8 cellular contexts compared by ENCODE assay signal in genomic region chr16:28863929-28864886, GRCh38. TPM values are rescaled to one million over a fixed set of nuclear protein-coding genes. Genes with fewer than 3 reads are reported as not detected.
A peak's percentile ranks its signal among the peaks of the same experiment; 100 is the strongest.
DNase-seq lines count a peak whose midpoint lies in the region; ATAC-seq and TF ChIP-seq lines count a peak whose summit lies in the region.

No MANE protein-coding gene starts in this region.

- H3K4me1 Mint-ChIP-seq in activated T-cell treated with anti-CD3 and anti-CD28 coated beads, Interleukin-2, amount 50 U/mL, for 72 hours (ENCODE audit: low read depth): peaks cover 33% of the 10 kb centered on the region
- H3K4me1 Mint-ChIP-seq in neural crest cell: peaks cover 23% of the 10 kb centered on the region

- ATAC-seq in activated T-cell treated with anti-CD3 and anti-CD28 coated beads, Interleukin-2, amount 50 U/mL, for 72 hours (replicated peaks in 1 of 2): no peak
- no peak for ATAC-seq in HG03457 (IDR thresholded peaks at IDR 0.05; ENCODE audit: unreplicated experiment)

- peaks cover 2 to 4% of the 10 kb centered on the region in 2 donors for H3K36me3 Mint-ChIP-seq in activated T-cell treated with anti-CD3 and anti-CD28 coated beads, Interleukin-2, amount 50 U/mL, for 72 hours (ENCODE audit: insufficient read depth in 2 of 2)
- H3K36me3 Mint-ChIP-seq in neural crest cell (ENCODE audit: low read depth): peaks cover 5% of the 10 kb centered on the region

- no peaks in the 10 kb centered on the region for H3K9me3 Mint-ChIP-seq in activated T-cell treated with anti-CD3 and anti-CD28 coated beads, Interleukin-2, amount 50 U/mL, for 72 hours
- no peaks in the 10 kb centered on the region for H3K9me3 Mint-ChIP-seq in neural crest cell

- peak overlapping the region; percentile 52 for H3K27ac Mint-ChIP-seq in activated T-cell treated with anti-CD3 and anti-CD28 coated beads, Interleukin-2, amount 50 U/mL, for 72 hours
- peak overlapping the region; percentile 100 for H3K27ac Mint-ChIP-seq in neural crest cell (ENCODE audit: unreplicated experiment)

- peak overlapping the region; percentile 91 to 95 (median 93) for H3K27ac ChIP-seq in esophagus squamous epithelium

- no peaks in the 10 kb centered on the region for H3K27me3 Mint-ChIP-seq in activated T-cell treated with anti-CD3 and anti-CD28 coated beads, Interleukin-2, amount 50 U/mL, for 72 hours (ENCODE audit: low read depth)
- H3K27me3 Mint-ChIP-seq in neural crest cell (ENCODE audit: low read depth): no peaks in the 10 kb centered on the region

- H3K4me3 ChIP-seq in esophagus squamous epithelium: peak overlapping the region; percentile 70 to 88 (median 85)

- peaks cover 6 to 36% (median 20%) of the 10 kb centered on the region in 3 donors for H3K4me1 ChIP-seq in esophagus squamous epithelium

- peaks cover 2 to 39% (median 14%) of the 10 kb centered on the region in 3 donors for H3K36me3 ChIP-seq in esophagus squamous epithelium

- DNase-seq in activated T-cell treated with anti-CD3 and anti-CD28 coated beads, Interleukin-2, amount 50 U/mL, for 72 hours: no peak
- no peak for DNase-seq in activated T-cell treated with anti-CD3 and anti-CD28 coated beads, Interleukin-2, amount 50 U/mL, for 48 hours
- DNase-seq in T-helper 1 cell (peak in 3 of 5 donors; percentile 13 to 35 (median 35)), esophagus squamous epithelium (lab: John Stamatoyannopoulos, UW) (no peak), neural crest cell (ENCODE audit: low read depth, low spot score) (no peak), NCI-H345 treated with DMSO at 0.1 percent for 48 hours (lab: John Stamatoyannopoulos, UW; ENCODE audit: unreplicated experiment) (no peak), AML-193 (lab: John Stamatoyannopoulos, UW) (no peak)

- H3K9me3 ChIP-seq in esophagus squamous epithelium: no peaks in the 10 kb centered on the region

- intact Hi-C loops in esophagus squamous epithelium (cut with DNase I): no loop called here

- TF ChIP-seq POLR2A in esophagus squamous epithelium (IDR thresholded peaks at IDR 0.05): no peak

- no peaks in the 10 kb centered on the region for H3K27me3 ChIP-seq in esophagus squamous epithelium

- 18 to 21% methylated on average over 12 to 18 of the region's 46 CpGs for WGBS in esophagus squamous epithelium, 2 donors

- H3K4me3 Mint-ChIP-seq in activated T-cell treated with anti-CD3 and anti-CD28 coated beads, Interleukin-2, amount 50 U/mL, for 72 hours: peak overlapping the region; percentile 87 to 97
- H3K4me3 Mint-ChIP-seq in neural crest cell: peak overlapping the region; percentile 100

- TF ChIP-seq CTCF in esophagus squamous epithelium (IDR thresholded peaks at IDR 0.05) (no peak), neural crest cell (conservative IDR thresholded peaks at IDR 0.05) (no peak)

RNA-seq across cellular contexts. Expression of gene SH2B1, which starts 0.6 kb away (rescaled TPM):
- total RNA-seq in activated T-cell treated with anti-CD3 and anti-CD28 coated beads, Interleukin-2, amount 50 U/mL, for 72 hours: 10 to 100 TPM; 46.7 to 48.1 TPM
- 10 to 100 TPM; 11.0 to 28.2 (median 18.8) TPM for total RNA-seq in esophagus squamous epithelium
- total RNA-seq in neural crest cell: 60.6 and 66.9 TPM in 2 replicates

RNA-seq across cellular contexts. Expression of gene ATP2A1, which starts 14.1 kb away (rescaled TPM):
- 1 to 10 TPM; 6.1 to 8.4 TPM for total RNA-seq in activated T-cell treated with anti-CD3 and anti-CD28 coated beads, Interleukin-2, amount 50 U/mL, for 72 hours
- total RNA-seq in esophagus squamous epithelium: under 1 TPM in 2 of 4 donors, not detected in 2; 0.19 to 0.26 TPM
- total RNA-seq in neural crest cell: 3.1 and 3.3 TPM in 2 replicates

RNA-seq across cellular contexts. Expression of gene TUFM, which starts 18.1 kb away (rescaled TPM):
- total RNA-seq in activated T-cell treated with anti-CD3 and anti-CD28 coated beads, Interleukin-2, amount 50 U/mL, for 72 hours: 100 to 1,000 TPM; 172 to 220 TPM
- total RNA-seq in esophagus squamous epithelium: 100 to 1,000 TPM; 105 to 143 (median 121) TPM
- total RNA-seq in neural crest cell: 197 and 205 TPM in 2 replicates

RNA-seq across cellular contexts. Expression of gene ATXN2L, which starts 41.4 kb away (rescaled TPM):
- 100 to 1,000 TPM; 456 to 594 TPM for total RNA-seq in activated T-cell treated with anti-CD3 and anti-CD28 coated beads, Interleukin-2, amount 50 U/mL, for 72 hours
- total RNA-seq in esophagus squamous epithelium (10 to 100 TPM; 42.1 to 72.7 (median 67.1) TPM), neural crest cell (272 and 276 TPM in 2 replicates)

Comparison
In these comparisons a context has a peak if more than half of its experiments do, and no peak if none do; other contexts are left out.
1. DNase-seq: peak in T-helper 1 cell (3 of 5); none in activated T-cell treated with anti-CD3 and anti-CD28 coated beads, Interleukin-2, amount 50 U/mL, for 72 hours (0 of 2), activated T-cell treated with anti-CD3 and anti-CD28 coated beads, Interleukin-2, amount 50 U/mL, for 48 hours (0 of 2), esophagus squamous epithelium (single experiment), neural crest cell (single experiment), NCI-H345 treated with DMSO at 0.1 percent for 48 hours (single experiment) and AML-193 (0 of 2).